In genomic region chr18:27662537-27662936, GRCh38 we compare ENCODE assay signal across 28 cellular contexts.
"Had no signal": no experiment of that assay in that cellular context is flagged by ENCODE, and none has a peak within 500 bp of the region (broad histone marks: within the 10 kb centered on the region; RNA-seq: fewer than 3 reads in every experiment).

No MANE protein-coding gene starts in this region.

- H3K4me3 ChIP-seq: body of pancreas, colonic mucosa, gastroesophageal sphincter, hepatocyte, right atrium auricular region, spleen, suprapubic skin, tibial artery, upper lobe of right lung had no signal

- H3K4me3 Mint-ChIP-seq: activated naive CD8-positive, alpha-beta T cell; naive B cell; nephron progenitor cell had no signal

- H3K9me3 ChIP-seq: body of pancreas, colonic mucosa, gastroesophageal sphincter, right atrium auricular region, suprapubic skin, tibial artery, upper lobe of right lung had no signal

- H3K4me2 ChIP-seq: hepatocyte had no signal

- H3K27ac Mint-ChIP-seq: activated naive CD8-positive, alpha-beta T cell; naive B cell had no signal

- H3K4me1 ChIP-seq: colonic mucosa, gastroesophageal sphincter, parathyroid adenoma, right atrium auricular region, spleen, suprapubic skin, tibial artery, upper lobe of right lung had no signal

- H3K36me3 ChIP-seq: colonic mucosa, gastroesophageal sphincter, right atrium auricular region, spleen, suprapubic skin, tibial artery, upper lobe of right lung had no signal

- FAIRE-seq: endothelial cell of umbilical vein, TTC549 had no signal

- H3K4me1 Mint-ChIP-seq: naive B cell had no signal

- DNase-seq: activated CD4-positive, alpha-beta T cell treated with anti-CD3 and anti-CD28 coated beads for 48 hours; activated CD4-positive, alpha-beta T cell treated with anti-CD3 and anti-CD28 coated beads, Interleukin-2, amount 50 U/mL, for 48 hours; activated CD8-positive, alpha-beta memory T cell treated with anti-CD3 and anti-CD28 coated beads for 24 hours; activated effector memory CD4-positive, alpha-beta T cell treated with Interleukin-2 at 50 U/mL for 16 hours; activated naive CD4-positive, alpha-beta T cell treated with Interleukin-2 at 50 U/mL for 16 hours; aorta; body of pancreas; cerebellar nuclear complex; colonic mucosa; effector memory CD4-positive, alpha-beta T cell; islet precursor cell; left ventricle myocardium superior; naive B cell; nephron progenitor cell; occipital lobe; spleen; stimulated activated naive CD4-positive, alpha-beta T cell; tibial artery; upper lobe of right lung had no signal

- H3K79me2 ChIP-seq: hepatocyte, parathyroid adenoma had no signal

- H3K27me3 ChIP-seq: colonic mucosa, gastroesophageal sphincter, hepatocyte, right atrium auricular region, spleen, suprapubic skin, tibial artery, upper lobe of right lung had no signal

- H3K27me3 Mint-ChIP-seq: activated naive CD8-positive, alpha-beta T cell; naive B cell had no signal

- H3K9ac ChIP-seq: parathyroid adenoma had no signal

- H3K27ac ChIP-seq: body of pancreas, colonic mucosa, gastroesophageal sphincter, hepatocyte, parathyroid adenoma, right atrium auricular region, spleen, suprapubic skin, tibial artery, upper lobe of right lung, VCaP had no signal

- H3K36me3 Mint-ChIP-seq: activated naive CD8-positive, alpha-beta T cell; naive B cell had no signal

- H2AFZ ChIP-seq: hepatocyte, parathyroid adenoma had no signal
